8 cellular contexts compared by ENCODE assay signal in genomic region chr1:40338745-40339419, GRCh38. TPM values are rescaled to one million over a fixed set of nuclear protein-coding genes. Genes with fewer than 3 reads are reported as not detected.
A peak's percentile ranks its signal among the peaks of the same experiment; 100 is the strongest.
DNase-seq lines count a peak whose midpoint lies in the region; ATAC-seq and TF ChIP-seq lines count a peak whose summit lies in the region.

No MANE protein-coding gene starts in this region.

- H3K4me3 ChIP-seq in CD8-positive, alpha-beta memory T cell (ENCODE audit: low read length) = peak overlapping the region; percentile 45
- no peak overlapping the region for H3K4me3 ChIP-seq in choroid plexus epithelial cell (ENCODE audit: low read depth, low read length)
- H3K4me3 ChIP-seq in left lung = peak overlapping the region in 1 of 2 donors; percentile 25

- peak overlapping the region in 5 of 7 donors; percentile 24 to 59 (median 48) for H3K4me3 Mint-ChIP-seq in CD8-positive, alpha-beta memory T cell
- H3K4me3 Mint-ChIP-seq in activated CD4-positive, alpha-beta T cell treated with anti-CD3 and anti-CD28 coated beads, Interleukin-2, amount 10 ng/mL, durations not matched to agents 24 days and 14 days = peak overlapping the region; percentile 34

- H3K9me3 ChIP-seq in CD8-positive, alpha-beta memory T cell (ENCODE audit: low read length) = no peaks in the 10 kb centered on the region
- no peaks in the 10 kb centered on the region for H3K9me3 ChIP-seq in left lung

- H3K36me3 Mint-ChIP-seq in CD8-positive, alpha-beta memory T cell = no peaks in the 10 kb centered on the region
- no peaks in the 10 kb centered on the region for H3K36me3 Mint-ChIP-seq in activated CD4-positive, alpha-beta T cell treated with anti-CD3 and anti-CD28 coated beads, Interleukin-2, amount 10 ng/mL, durations not matched to agents 24 days and 14 days (ENCODE audit: low read depth)

- H3K27me3 ChIP-seq in CD8-positive, alpha-beta memory T cell (ENCODE audit: insufficient read depth, low read length, poor library complexity, severe bottlenecking) = no peaks in the 10 kb centered on the region
- no peaks in the 10 kb centered on the region for H3K27me3 ChIP-seq in left lung

- peaks cover 25 to 31% (median 29%) of the 10 kb centered on the region in 3 donors for H3K4me1 Mint-ChIP-seq in CD8-positive, alpha-beta memory T cell
- H3K4me1 Mint-ChIP-seq in activated CD4-positive, alpha-beta T cell treated with anti-CD3 and anti-CD28 coated beads, Interleukin-2, amount 10 ng/mL, durations not matched to agents 24 days and 14 days = peaks cover 42% of the 10 kb centered on the region

- TF ChIP-seq CTCF in choroid plexus epithelial cell (conservative IDR thresholded peaks at IDR 0.05; ENCODE audit: low read depth, low read length) (peak; percentile 100), left lung (IDR thresholded peaks at IDR 0.05) (peak; percentile 92 to 98)

- DNase-seq in CD8-positive, alpha-beta memory T cell = peak; percentile 80 to 91 (median 81)
- peak; percentile 16 for DNase-seq in NCI-H524 treated with DMSO at 0.1 percent for 48 hours (lab: John Stamatoyannopoulos, UW)
- DNase-seq in activated CD4-positive, alpha-beta T cell treated with anti-CD3 and anti-CD28 coated beads, Interleukin-2, amount 10 ng/mL, durations not matched to agents 24 days and 14 days = peak; percentile 97
- peak; percentile 88 for DNase-seq in choroid plexus epithelial cell (ENCODE audit: low read depth)
- peak; percentile 76 to 92 for DNase-seq in left lung
- DNase-seq in stimulated activated CD4-positive, alpha-beta T cell treated with anti-CD3 and anti-CD28 coated beads, Interleukin-2, amount 100 ng/mL, for 48 hours = peak; percentile 90 to 93

- POLR2A ChIA-PET in CD8-positive, alpha-beta memory T cell (lab: Charles Lee) = interaction anchor here (0.5 to 1.5 kb wide), 3 partner anchors 72 to 187 kb away, joined by 3 to 5 read pairs (median 5); no protein-coding TSS in a partner anchor

- H3K27ac Mint-ChIP-seq in CD8-positive, alpha-beta memory T cell = peak overlapping the region in 7 of 8 donors; percentile 3 to 67 (median 26)
- peak overlapping the region; percentile 35 for H3K27ac Mint-ChIP-seq in activated CD4-positive, alpha-beta T cell treated with anti-CD3 and anti-CD28 coated beads, Interleukin-2, amount 10 ng/mL, durations not matched to agents 24 days and 14 days

- ATAC-seq in HG03159 (IDR thresholded peaks at IDR 0.05; ENCODE audit: unreplicated experiment) (peak; percentile 61), left lung (peak; percentile 98), GM19452 (IDR thresholded peaks at IDR 0.05; ENCODE audit: unreplicated experiment) (no peak)

- H3K4me1 ChIP-seq in CD8-positive, alpha-beta memory T cell (ENCODE audit: insufficient read depth, low read length) = peaks cover 26% of the 10 kb centered on the region
- peaks cover 0 to 56% of the 10 kb centered on the region in 2 donors for H3K4me1 ChIP-seq in left lung

- no peaks in the 10 kb centered on the region for H3K36me3 ChIP-seq in CD8-positive, alpha-beta memory T cell (ENCODE audit: insufficient read depth, low read length)
- no peaks in the 10 kb centered on the region for H3K36me3 ChIP-seq in left lung

- no peak overlapping the region for H3K27ac ChIP-seq in CD8-positive, alpha-beta memory T cell (ENCODE audit: low read depth, low read length)
- peak overlapping the region; percentile 46 to 91 for H3K27ac ChIP-seq in left lung

- H3K27me3 Mint-ChIP-seq in CD8-positive, alpha-beta memory T cell = peaks cover 0 to 2% of the 10 kb centered on the region in 2 donors
- H3K27me3 Mint-ChIP-seq in activated CD4-positive, alpha-beta T cell treated with anti-CD3 and anti-CD28 coated beads, Interleukin-2, amount 10 ng/mL, durations not matched to agents 24 days and 14 days = no peaks in the 10 kb centered on the region

- no peaks in the 10 kb centered on the region for H3K9me3 Mint-ChIP-seq in CD8-positive, alpha-beta memory T cell
- H3K9me3 Mint-ChIP-seq in activated CD4-positive, alpha-beta T cell treated with anti-CD3 and anti-CD28 coated beads, Interleukin-2, amount 10 ng/mL, durations not matched to agents 24 days and 14 days = peaks cover 5% of the 10 kb centered on the region

- CTCF ChIA-PET in CD8-positive, alpha-beta memory T cell (lab: Charles Lee) = interaction anchor here (0.6 to 9.2 kb wide), 49 partner anchors 13 to 281 kb away, joined by 3 to 122 read pairs (median 5); partner anchors contain the start of genes COL9A2, RLF and SMAP2

- intact Hi-C loops in activated CD4-positive, alpha-beta T cell treated with anti-CD3 and anti-CD28 coated beads, Interleukin-2, amount 10 ng/mL, durations not matched to agents 24 days and 14 days (cut with micrococcal nuclease) = loop anchor here (1.0 to 2.0 kb wide), 5 partner anchors 24 to 260 kb away; no protein-coding TSS in a partner anchor
- intact Hi-C loops in left lung (cut with DNase I) = loop anchor here in 1 of 2 donors (5.0 kb wide), 1 partner anchor 197 kb away; no protein-coding TSS in a partner anchor

RNA-seq across cellular contexts. Expression of gene COL9A2, which starts 21.8 kb away (rescaled TPM):
- total RNA-seq in CD8-positive, alpha-beta memory T cell = 1 to 10 TPM; 4.4 to 5.5 TPM
- 0.68 TPM for polyA plus RNA-seq in CD8-positive, alpha-beta memory T cell
- total RNA-seq in activated CD4-positive, alpha-beta T cell treated with anti-CD3 and anti-CD28 coated beads, Interleukin-2, amount 10 ng/mL, durations not matched to agents 24 days and 14 days = 14.5 and 14.6 TPM in 2 replicates
- 1 to 10 TPM; 1.1 to 3.4 TPM for total RNA-seq in left lung

RNA-seq across cellular contexts. Expression of gene SMAP2, which starts 34.6 kb away (rescaled TPM):
- total RNA-seq in CD8-positive, alpha-beta memory T cell = 100 to 1,000 TPM; 144 to 146 TPM
- 340 TPM for polyA plus RNA-seq in CD8-positive, alpha-beta memory T cell
- total RNA-seq in activated CD4-positive, alpha-beta T cell treated with anti-CD3 and anti-CD28 coated beads, Interleukin-2, amount 10 ng/mL, durations not matched to agents 24 days and 14 days = 156 and 157 TPM in 2 replicates
- total RNA-seq in left lung = 10 to 100 TPM; 39.8 to 77.3 TPM

Comparison
In these comparisons a context has a peak if more than half of its experiments do, and no peak if none do; other contexts are left out.
1. DNase-seq: peak in every context shown above with its lines; median percentile 97 in activated CD4-positive, alpha-beta T cell treated with anti-CD3 and anti-CD28 coated beads, Interleukin-2, amount 10 ng/mL, durations not matched to agents 24 days and 14 days; 92 in stimulated activated CD4-positive, alpha-beta T cell treated with anti-CD3 and anti-CD28 coated beads, Interleukin-2, amount 100 ng/mL, for 48 hours; 88 in choroid plexus epithelial cell; 84 in left lung; 81 in CD8-positive, alpha-beta memory T cell; 16 in NCI-H524 treated with DMSO at 0.1 percent for 48 hours.